Comparison of ENCODE assay signal across 13 cellular contexts in genomic region chr20:54643761-54644160, GRCh38.
DNase-seq lines count a peak whose midpoint lies in the region; ATAC-seq and TF ChIP-seq lines count a peak whose summit lies in the region.
"Had no signal": no experiment of that assay in that cellular context is flagged by ENCODE, and none has a peak within 500 bp of the region (broad histone marks: within the 10 kb centered on the region; RNA-seq: fewer than 3 reads in every experiment).

No MANE protein-coding gene starts in this region.

- H3K4me3 ChIP-seq in astrocyte of the spinal cord (ENCODE audit: low read depth, low read length) (no peak overlapping the region), kidney epithelial cell (ENCODE audit: low read depth, low read length) (no peak overlapping the region), BE2C (ENCODE audit: low read depth, low read length) (no peak overlapping the region)
- H3K4me3 ChIP-seq: K562 had no signal

- peak; percentile 43 for DNase-seq in AG08395 (ENCODE audit: low spot score)
- peak; percentile 28 for DNase-seq in HFFc6
- DNase-seq in astrocyte of the spinal cord (ENCODE audit: low read depth, low spot score): peak; percentile 91
- peak; percentile 37 for DNase-seq in kidney epithelial cell (ENCODE audit: low read depth)
- no peak for DNase-seq in effector memory CD8-positive, alpha-beta T cell
- no peak for DNase-seq in BE2C
- DNase-seq in sciatic nerve (ENCODE audit: low spot score): no peak
- DNase-seq: activated CD4-positive, alpha-beta T cell treated with anti-CD3 and anti-CD28 coated beads, Interleukin-2, amount 50 U/mL, for 48 hours; CD4-positive, alpha-beta T cell; NCI-H2029 had no signal

- H3K36me3 Mint-ChIP-seq in HFFc6 (ENCODE audit: low read depth): no peaks in the 10 kb centered on the region
- H3K36me3 Mint-ChIP-seq in effector memory CD8-positive, alpha-beta T cell (ENCODE audit: insufficient read depth): no peaks in the 10 kb centered on the region

- intact Hi-C loops in sciatic nerve (cut with DNase I): loop anchor here (10.0 kb wide), 1 partner anchor 549 kb away; no protein-coding TSS in a partner anchor

- no peaks in the 10 kb centered on the region for H3K9me3 ChIP-seq in BE2C

- no peak overlapping the region for H3K27ac Mint-ChIP-seq in HFFc6
- H3K27ac Mint-ChIP-seq in effector memory CD8-positive, alpha-beta T cell: no peak overlapping the region
- H3K27ac Mint-ChIP-seq: CD4-positive, alpha-beta T cell; stimulated activated naive CD8-positive, alpha-beta T cell treated with anti-CD3 and anti-CD28 coated beads, Interleukin-15, Interleukin-2, amounts not matched to agents 100 ng/mL and 50 ng/mL, for 24 hours had no signal

- TF ChIP-seq CTCF in HFFc6 (IDR thresholded peaks at IDR 0.05) (no peak), astrocyte of the spinal cord (IDR thresholded peaks at IDR 0.05; ENCODE audit: low read depth, low read length) (no peak), kidney epithelial cell (IDR thresholded peaks at IDR 0.05; ENCODE audit: insufficient read depth, low read length, poor library complexity, severe bottlenecking) (no peak), BE2C (IDR thresholded peaks at IDR 0.05; ENCODE audit: low read depth, low read length) (no peak)

- H3K4me1 Mint-ChIP-seq in HFFc6 (ENCODE audit: low read depth): no peaks in the 10 kb centered on the region
- no peaks in the 10 kb centered on the region for H3K4me1 Mint-ChIP-seq in effector memory CD8-positive, alpha-beta T cell (ENCODE audit: low read depth in 2 of 2)

- ATAC-seq in effector memory CD8-positive, alpha-beta T cell (replicated peaks): no peak
- ATAC-seq in sciatic nerve (no peak), HG02970 (IDR thresholded peaks at IDR 0.05; ENCODE audit: low FRiP score, unreplicated experiment) (no peak)
- ATAC-seq: K562 had no signal

- peaks cover 1% of the 10 kb centered on the region for H3K27me3 Mint-ChIP-seq in HFFc6 (ENCODE audit: insufficient read depth)
- peaks cover 12 to 26% of the 10 kb centered on the region in 2 donors for H3K27me3 Mint-ChIP-seq in effector memory CD8-positive, alpha-beta T cell

- H3K36me3 ChIP-seq in kidney epithelial cell (ENCODE audit: control insufficient read depth, insufficient read depth, low read length): no peaks in the 10 kb centered on the region
- H3K36me3 ChIP-seq in BE2C: no peaks in the 10 kb centered on the region

- in situ Hi-C loops in astrocyte of the spinal cord (cut with HindIII; ENCODE audit: low sequenced_read_pairs): no loop called here

- H3K27me3 ChIP-seq in kidney epithelial cell (ENCODE audit: control insufficient read depth, insufficient read depth, low read length) (no peaks in the 10 kb centered on the region), BE2C (no peaks in the 10 kb centered on the region)

- no peak overlapping the region for H3K4me3 Mint-ChIP-seq in HFFc6
- H3K4me3 Mint-ChIP-seq in effector memory CD8-positive, alpha-beta T cell: no peak overlapping the region
- H3K4me3 Mint-ChIP-seq: CD4-positive, alpha-beta T cell; stimulated activated naive CD8-positive, alpha-beta T cell treated with anti-CD3 and anti-CD28 coated beads, Interleukin-15, Interleukin-2, amounts not matched to agents 100 ng/mL and 50 ng/mL, for 24 hours had no signal

- no peaks in the 10 kb centered on the region for H3K4me1 ChIP-seq in BE2C

- no peaks in the 10 kb centered on the region for H3K9me3 Mint-ChIP-seq in HFFc6
- H3K9me3 Mint-ChIP-seq in effector memory CD8-positive, alpha-beta T cell: no peaks in the 10 kb centered on the region
- H3K9me3 Mint-ChIP-seq: CD4-positive, alpha-beta T cell; stimulated activated naive CD8-positive, alpha-beta T cell treated with anti-CD3 and anti-CD28 coated beads, Interleukin-15, Interleukin-2, amounts not matched to agents 100 ng/mL and 50 ng/mL, for 24 hours had no signal

Comparison
In these comparisons a context has a peak if more than half of its experiments do, and no peak if none do; other contexts are left out.
1. DNase-seq: peak in AG08395 (single experiment), HFFc6 (single experiment), astrocyte of the spinal cord (single experiment) and kidney epithelial cell (single experiment); none in effector memory CD8-positive, alpha-beta T cell (0 of 3), BE2C (single experiment) and sciatic nerve (single experiment).